Comparison of ENCODE assay signal across 8 cellular contexts in the genomic region with DNA sequence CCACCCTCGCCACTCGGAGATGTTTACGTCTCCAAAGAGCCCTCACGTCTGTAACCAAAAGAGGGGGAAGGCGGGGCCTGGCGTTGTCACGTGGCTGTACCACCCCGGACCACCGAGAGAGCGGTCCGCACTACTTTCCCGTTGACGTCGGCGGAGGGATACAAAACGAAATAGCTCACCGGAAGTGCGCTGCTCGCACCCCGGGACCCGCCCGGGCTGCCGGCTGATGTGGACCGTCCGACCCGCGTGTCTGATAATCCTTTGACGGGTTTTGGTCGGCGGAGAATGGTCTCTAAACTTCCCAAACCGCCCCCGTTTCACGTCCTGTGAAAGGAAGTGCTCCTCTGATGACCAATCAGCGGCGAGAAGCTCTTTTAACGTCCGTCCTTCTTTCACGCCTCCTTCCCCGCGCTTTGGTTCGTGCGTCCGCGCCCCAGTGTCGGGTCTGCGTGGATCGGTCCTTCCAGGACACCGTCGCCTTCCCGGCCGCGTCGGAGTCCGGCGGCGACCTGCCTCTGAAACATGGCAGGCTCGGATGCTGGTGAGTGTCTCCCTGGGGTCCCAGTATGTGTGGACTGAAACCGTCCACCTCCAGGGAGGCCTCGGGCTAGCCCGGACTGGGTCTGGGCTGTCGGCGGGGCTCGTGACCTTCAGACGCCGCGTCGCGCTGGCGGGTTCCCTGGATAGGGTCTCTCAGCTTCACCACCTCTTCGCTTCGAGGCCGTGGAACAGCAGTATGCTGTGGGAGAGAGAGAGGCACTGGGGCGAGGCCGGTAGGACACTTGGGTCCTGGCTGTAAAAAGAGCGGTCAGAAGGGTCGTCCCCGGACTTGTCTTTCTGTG. TPM values are rescaled to one million over a fixed set of nuclear protein-coding genes. Genes with fewer than 3 reads are reported as not detected.
DNase-seq lines count a peak whose midpoint lies in the region; ATAC-seq, FAIRE-seq and TF ChIP-seq lines count a peak whose summit lies in the region.

A gene with protein sequence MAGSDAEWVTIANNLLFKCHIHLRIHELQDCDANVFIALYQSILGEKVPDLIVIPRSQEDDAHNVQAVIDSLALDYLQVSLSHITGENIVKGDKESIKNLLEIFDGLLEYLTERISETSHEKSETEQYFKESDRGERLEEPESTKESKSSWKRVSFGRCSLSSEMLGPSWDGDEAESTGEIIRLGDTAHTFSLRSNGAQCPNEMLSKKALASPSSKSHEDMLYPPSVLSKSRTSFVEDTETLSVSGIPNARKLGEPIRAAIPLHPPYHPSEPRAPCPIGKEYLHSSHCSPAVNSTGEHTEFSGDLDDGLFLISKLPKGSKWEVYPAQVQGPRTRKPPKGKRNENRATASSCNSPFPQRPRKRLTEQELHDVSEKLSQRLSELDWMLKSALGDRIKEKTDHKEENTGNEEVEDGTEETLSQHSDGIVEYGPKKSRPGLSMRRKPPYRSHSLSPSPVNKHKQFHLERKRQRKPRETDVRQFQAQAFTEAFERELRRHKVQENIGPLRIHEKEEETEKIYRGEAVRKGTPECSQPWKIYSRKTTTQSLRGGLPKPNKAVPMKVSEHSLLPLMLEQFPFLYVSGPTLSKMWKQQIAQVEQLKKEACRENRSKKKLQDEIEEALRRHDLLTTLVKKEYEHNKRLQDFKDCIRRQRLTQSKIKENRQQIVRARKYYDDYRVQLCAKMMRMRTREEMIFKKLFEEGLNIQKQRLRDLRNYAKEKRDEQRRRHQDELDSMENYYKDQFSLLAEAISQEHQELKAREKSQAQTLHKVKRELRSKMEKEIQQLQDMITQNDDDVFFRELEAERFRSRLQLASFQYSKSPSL (plus strand): TSS at position 402 of the 842 bp plus-strand sequence. CDS start 121 bp downstream, at position 523.

- H3K27me3 ChIP-seq in IMR-90 (ENCODE audit: control insufficient read depth, insufficient read depth, low read length) (no peaks in the 10 kb centered on the region), mucosa of stomach (ENCODE audit: control insufficient read depth, insufficient read depth, low read length) (no peaks in the 10 kb centered on the region)

- in situ Hi-C loops in IMR-90 (cut with MboI; ENCODE audit: low sequenced_read_pairs): no loop called here

- no peak within 1 kb of the TSS for H2BK20ac ChIP-seq in IMR-90 (ENCODE audit: low read depth, low read length)

- peak within 1 kb of the TSS; percentile 94 for H3K9ac ChIP-seq in IMR-90 (ENCODE audit: low read depth, low read length)
- H3K9ac ChIP-seq in mucosa of stomach (ENCODE audit: low read length): peak within 1 kb of the TSS; percentile 100

- peak within 1 kb of the TSS; percentile 100 for H2AK9ac ChIP-seq in IMR-90 (replicated peaks; ENCODE audit: low read depth, low read length, poor library complexity)

- WGBS in IMR-90 (ENCODE audit: extremely low coverage in 2 of 2, insufficient read length in 1 of 2), 2 experiments: 0% methylated on average over 39 of the region's 77 CpGs; no CpG with 5 or more reads in 1 of the 2 experiments

- H3K4me2 ChIP-seq in IMR-90 (ENCODE audit: low read depth, low read length) (peak within 1 kb of the TSS; percentile 94), OCI-LY7 (ENCODE audit: low read length) (peak within 1 kb of the TSS; percentile 96)

- H3K4me3 ChIP-seq in IMR-90 (ENCODE audit: insufficient read depth, low read depth, low read length) (peak within 1 kb of the TSS; percentile 93), OCI-LY7 (ENCODE audit: low read depth, low read length, poor library complexity, severe bottlenecking) (peak within 1 kb of the TSS; percentile 100), mucosa of stomach (ENCODE audit: low read length) (peak within 1 kb of the TSS; percentile 90)

- H2AK5ac ChIP-seq in IMR-90 (ENCODE audit: low read depth, low read length): peak within 1 kb of the TSS; percentile 98

- BruUV-seq in IMR-90 (replicated peaks; lab: Mats Ljungman, UMichigan) (no TSS peak), OCI-LY7 (replicated peaks; lab: Mats Ljungman, UMichigan) (no TSS peak)

- H4K5ac ChIP-seq in IMR-90 (ENCODE audit: low read depth, low read length): peak within 1 kb of the TSS; percentile 77

- H2BK120ac ChIP-seq in IMR-90 (ENCODE audit: low read depth, low read length): peak within 1 kb of the TSS; percentile 61

- intact Hi-C loops in IMR-90 (cut with micrococcal nuclease): no loop called here
- intact Hi-C loops in OCI-LY7 (cut with micrococcal nuclease; ENCODE audit: unreplicated experiment): no loop called here

- H3K9me1 ChIP-seq in IMR-90 (ENCODE audit: insufficient read depth, low read length): peaks cover 7% of the 10 kb centered on the region

- CTCF ChIA-PET in IMR-90 (lab: Yijun Ruan, JAX): interaction anchor here (0.6 to 1.7 kb wide), 3 partner anchors 15 to 680 kb away, joined by 3 to 5 read pairs (median 4); no protein-coding TSS in a partner anchor
- CTCF ChIA-PET in OCI-LY7 (lab: Charles Lee; ENCODE audit: unreplicated experiment): interaction anchor here (0.6 to 0.7 kb wide), 2 partner anchors 282 to 491 kb away, joined by 4 to 6 read pairs; no protein-coding TSS in a partner anchor

- H3K23ac ChIP-seq in IMR-90 (ENCODE audit: low read depth, low read length): peak within 1 kb of the TSS; percentile 99

- peak; percentile 87 for TF ChIP-seq POLR2A in IMR-90 (IDR thresholded peaks at IDR 0.05; ENCODE audit: low read depth, low read length)

- peak within 1 kb of the TSS; percentile 93 to 98 for H4K8ac ChIP-seq in IMR-90 (ENCODE audit: low read depth in 2 of 2, low read length in 2 of 2)

- H3K36me3 ChIP-seq in IMR-90 (ENCODE audit: control insufficient read depth, insufficient read depth, low read length): peaks cover 39% of the 10 kb centered on the region
- peaks cover 79% of the 10 kb centered on the region for H3K36me3 ChIP-seq in OCI-LY7 (ENCODE audit: insufficient read depth, low read length)
- peaks cover 12% of the 10 kb centered on the region for H3K36me3 ChIP-seq in mucosa of stomach (ENCODE audit: control insufficient read depth, insufficient read depth, low read length)

- H2AFZ ChIP-seq in IMR-90 (replicated peaks; ENCODE audit: low read length, poor library complexity): peak within 1 kb of the TSS; percentile 91
- peak within 1 kb of the TSS; percentile 71 for H2AFZ ChIP-seq in OCI-LY7 (ENCODE audit: low read length)

- H2BK15ac ChIP-seq in IMR-90 (ENCODE audit: low read depth, low read length): peak within 1 kb of the TSS; percentile 17; the same call in 1 of the 3 replicates

- no peak for FAIRE-seq in D721Med (lab: Jason Lieb, UNC)

- H3K79me1 ChIP-seq in IMR-90 (ENCODE audit: low read depth in 1 of 2, low read length in 2 of 2): peaks cover 16 to 57% of the 10 kb centered on the region in 2 experiments

- TF ChIP-seq RAD21 in IMR-90 (IDR thresholded peaks at IDR 0.05; ENCODE audit: low read length): no peak

- ATAC-seq in GM21515 (IDR thresholded peaks at IDR 0.05; ENCODE audit: unreplicated experiment) (peak; percentile 55), IMR-90 (ENCODE audit: low read depth) (peak; percentile 70)

- peak within 1 kb of the TSS; percentile 88 for H3K18ac ChIP-seq in IMR-90 (ENCODE audit: low read depth, low read length)

- peak within 1 kb of the TSS; percentile 93 for H2BK5ac ChIP-seq in IMR-90 (ENCODE audit: low read depth, low read length, poor library complexity, severe bottlenecking)

- TF ChIP-seq CTCF in D721Med (IDR thresholded peaks at IDR 0.05; ENCODE audit: insufficient read depth, missing control alignments) (no peak), IMR-90 (conservative IDR thresholded peaks at IDR 0.05; ENCODE audit: low read depth, low read length) (0 out of 2 replicates have a peak, but pooled peaks have one; percentile 0), OCI-LY7 (conservative IDR thresholded peaks at IDR 0.05; ENCODE audit: low read length) (no peak)

- peaks cover 2% of the 10 kb centered on the region; the same call in 1 of the 2 replicates for H3K4me1 ChIP-seq in IMR-90 (ENCODE audit: control insufficient read depth, insufficient read depth, low read length)
- H3K4me1 ChIP-seq in OCI-LY7 (ENCODE audit: insufficient read depth, low read length, poor library complexity, severe bottlenecking): peaks cover 34% of the 10 kb centered on the region
- H3K4me1 ChIP-seq in mucosa of stomach (ENCODE audit: control insufficient read depth, insufficient read depth, low read length): peaks cover 10% of the 10 kb centered on the region

- no peaks in the 10 kb centered on the region for H3K9me3 ChIP-seq in IMR-90 (ENCODE audit: control insufficient read depth, insufficient read depth, low read length)
- no peaks in the 10 kb centered on the region for H3K9me3 ChIP-seq in OCI-LY7 (ENCODE audit: low read length)
- H3K9me3 ChIP-seq in mucosa of stomach (ENCODE audit: control insufficient read depth, low read length): no peaks in the 10 kb centered on the region

- peak within 1 kb of the TSS; percentile 98 for H4K91ac ChIP-seq in IMR-90 (ENCODE audit: insufficient read depth, low read depth, low read length)

- H4K20me1 ChIP-seq in IMR-90 (ENCODE audit: insufficient read depth, low read length): peaks cover 67% of the 10 kb centered on the region
- H4K20me1 ChIP-seq in OCI-LY7 (ENCODE audit: insufficient read depth, low read length): peaks cover 46% of the 10 kb centered on the region

- H3K27ac ChIP-seq in IMR-90 (ENCODE audit: insufficient read depth, low read length) (peak within 1 kb of the TSS; percentile 94), OCI-LY7 (ENCODE audit: low read depth, low read length, poor library complexity, severe bottlenecking) (peak within 1 kb of the TSS; percentile 90)

- POLR2A ChIA-PET in IMR-90 (lab: Charles Lee; ENCODE audit: unreplicated experiment): interaction anchor here (0.5 to 1.2 kb wide), 9 partner anchors 15 to 688 kb away, joined by 3 to 12 read pairs (median 3); no protein-coding TSS in a partner anchor
- POLR2A ChIA-PET in OCI-LY7 (lab: Charles Lee): interaction anchor here (0.5 to 2.3 kb wide), 12 partner anchors 10 to 1628 kb away, joined by 3 to 11 read pairs (median 4); a partner anchor contains a TSS

- peak within 1 kb of the TSS; percentile 98 for H3K56ac ChIP-seq in IMR-90 (ENCODE audit: extremely low read depth, insufficient read depth, low read length)

- dilution Hi-C loops in IMR-90 (cut with HindIII; ENCODE audit: low sequenced_read_pairs, unreplicated experiment): no loop called here

- H3K14ac ChIP-seq in IMR-90 (replicated peaks; ENCODE audit: low read depth, low read length): peak within 1 kb of the TSS; percentile 99

- peak within 1 kb of the TSS; percentile 99 for H3K4ac ChIP-seq in IMR-90 (ENCODE audit: low read depth, low read length)

- peak; percentile 45 for DNase-seq in D721Med (ENCODE audit: insufficient read length, low spot score)
- DNase-seq in IMR-90: peak; percentile 98
- DNase-seq in OCI-LY7 (ENCODE audit: low spot score): peak; percentile 97
- DNase-seq in activated T-cell treated with anti-CD3 and anti-CD28 coated beads for 1 hour (ENCODE audit: low read depth): peak; percentile 91
- DNase-seq in epidermal melanocyte (ENCODE audit: insufficient read length, low spot score): peak; percentile 72
- peak; percentile 98 for DNase-seq in stimulated activated CD8-positive, alpha-beta memory T cell treated with anti-CD3 and anti-CD28 coated beads, Interleukin-4, amount 100 ng/mL, for 48 hours

- no peaks in the 10 kb centered on the region for H3K9me2 ChIP-seq in OCI-LY7 (ENCODE audit: insufficient read depth, low read length)

- H3K79me2 ChIP-seq in OCI-LY7 (ENCODE audit: insufficient read depth, low read depth, low read length): peaks cover 84% of the 10 kb centered on the region

RNA-seq across cellular contexts. Expression of the gene that starts here (rescaled TPM):
- total RNA-seq in IMR-90 (2012; rRNA removed): 6.1 and 13.3 TPM in 2 replicates
- polyA plus RNA-seq in IMR-90 (2012; rRNA removed): 12.4 and 13.6 TPM in 2 replicates
- 1.8 and 2.2 TPM in 2 replicates for polyA plus RNA-seq in IMR-90 (2012; cell fraction: cytosol; rRNA removed)
- polyA plus RNA-seq in IMR-90 (2012; cell fraction: nucleus; rRNA removed; ENCODE audit: low replicate concordance): 8.1 and 70.7 TPM in 2 replicates
- total RNA-seq in OCI-LY7 (2014; rRNA removed; shearing (Covaris generic)): 62.7 and 87.9 TPM in 2 replicates
- 89.6 and 101 TPM in 2 replicates for total RNA-seq in OCI-LY7 (2022)

Comparison
In these comparisons a context has a peak if more than half of its experiments do, and no peak if none do; other contexts are left out.
1. Peak in every context shown above with its lines: DNase-seq, ATAC-seq, H3K4me3 ChIP-seq and H3K27ac ChIP-seq.
2. DNase-seq: peak in every context shown above with its lines; median percentile 98 in IMR-90; 98 in stimulated activated CD8-positive, alpha-beta memory T cell treated with anti-CD3 and anti-CD28 coated beads, Interleukin-4, amount 100 ng/mL, for 48 hours; 97 in OCI-LY7; 91 in activated T-cell treated with anti-CD3 and anti-CD28 coated beads for 1 hour; 72 in epidermal melanocyte; 45 in D721Med.